17 cellular contexts compared by ENCODE assay signal in the genomic region with DNA sequence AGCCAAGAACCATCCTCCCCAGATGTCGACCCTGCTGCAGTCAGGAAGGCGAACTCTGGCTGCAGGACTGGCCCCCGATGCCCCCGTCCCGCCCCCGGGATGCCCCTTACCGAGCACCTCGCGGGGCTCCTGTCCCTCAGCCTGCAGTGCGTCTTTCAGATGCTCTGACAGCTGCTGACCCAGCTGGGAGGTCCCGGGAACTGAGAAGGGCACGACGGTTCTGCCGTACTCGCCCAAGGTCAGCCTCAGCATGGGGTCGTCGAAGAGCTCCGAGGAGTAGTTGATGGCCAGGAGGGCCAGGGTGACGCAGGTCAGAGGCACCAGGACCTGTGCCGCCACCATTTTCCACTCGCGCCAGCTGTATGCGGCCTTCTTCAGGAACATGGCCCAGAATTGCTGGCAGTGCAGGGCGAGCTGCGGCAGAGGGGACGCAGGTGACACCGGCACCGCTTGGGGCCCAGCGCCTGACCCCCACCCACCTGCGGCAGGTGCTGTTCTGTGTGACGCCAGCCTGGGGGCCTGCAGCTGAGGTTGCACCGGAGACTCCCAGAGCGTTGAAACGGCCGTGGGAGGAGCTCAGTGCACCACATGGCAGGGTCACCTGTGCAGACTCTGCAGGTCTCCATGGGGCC. TPM values are rescaled to one million over a fixed set of nuclear protein-coding genes. Genes with fewer than 3 reads are reported as not detected.
DNase-seq lines count a peak whose midpoint lies in the region; ATAC-seq, FAIRE-seq and TF ChIP-seq lines count a peak whose summit lies in the region.
"Had no signal": no experiment of that assay in that cellular context is flagged by ENCODE, and none has a peak within 500 bp of the region (broad histone marks: within the 10 kb centered on the region; RNA-seq: fewer than 3 reads in every experiment).

No MANE protein-coding gene starts in this region.

- peaks cover 0 to 10% of the 10 kb centered on the region in 2 donors for H3K36me3 Mint-ChIP-seq in stimulated activated naive B cell treated with anti-CD40 and anti-IgM and Interleukin-4, amounts not matched to agents 10 μg/mL and 1 μg/mL and 100 μg/mL, for 72 hours
- H3K36me3 Mint-ChIP-seq: CD14-positive monocyte had no signal

- no peak for TF ChIP-seq CTCF in WERI-Rb-1 (IDR thresholded peaks at IDR 0.05; ENCODE audit: low read depth, low read length)
- TF ChIP-seq CTCF in kidney (IDR thresholded peaks at IDR 0.05; ENCODE audit: borderline replicate concordance, extremely low read depth, insufficient read depth) = no peak
- TF ChIP-seq CTCF in foreskin keratinocyte (conservative IDR thresholded peaks at IDR 0.05) = no peak

- peaks cover 0 to 10% of the 10 kb centered on the region in 2 donors for H3K27me3 Mint-ChIP-seq in stimulated activated naive B cell treated with anti-CD40 and anti-IgM and Interleukin-4, amounts not matched to agents 10 μg/mL and 1 μg/mL and 100 μg/mL, for 72 hours
- H3K27me3 Mint-ChIP-seq: CD4-positive, alpha-beta memory T cell had no signal

- H3K36me3 ChIP-seq in H7 (replicated peaks; ENCODE audit: control insufficient read depth, insufficient read depth, low read length) (no peaks in the 10 kb centered on the region), WERI-Rb-1 (peaks cover 64% of the 10 kb centered on the region), kidney (ENCODE audit: control insufficient read depth in 1 of 2, insufficient read depth in 2 of 2, low read length in 2 of 2) (no peaks in the 10 kb centered on the region)

- no peak overlapping the region for H3K9ac ChIP-seq in kidney (ENCODE audit: low read length in 2 of 2)
- H3K9ac ChIP-seq: KMS-11 had no signal

- peak overlapping the region; percentile 81 for H3K27ac ChIP-seq in WERI-Rb-1
- H3K27ac ChIP-seq in kidney (ENCODE audit: low read depth in 2 of 2, low read length in 2 of 2) = no peak overlapping the region
- no peak overlapping the region for H3K27ac ChIP-seq in foreskin keratinocyte
- H3K27ac ChIP-seq: KMS-11 had no signal

- FAIRE-seq in kidney (lab: Jason Lieb, UNC) = no peak
- FAIRE-seq: A204.1 had no signal

- H3K27ac Mint-ChIP-seq in stimulated activated naive B cell treated with anti-CD40 and anti-IgM and Interleukin-4, amounts not matched to agents 10 μg/mL and 1 μg/mL and 100 μg/mL, for 72 hours = peak overlapping the region; percentile 69
- H3K27ac Mint-ChIP-seq: CD4-positive, alpha-beta memory T cell; GM23338 had no signal

- H3K27me3 ChIP-seq in H7 (ENCODE audit: control insufficient read depth, insufficient read depth, low read length) (no peaks in the 10 kb centered on the region), WERI-Rb-1 (ENCODE audit: insufficient read depth, low read depth, severe bottlenecking) (no peaks in the 10 kb centered on the region), foreskin keratinocyte (peaks cover 2% of the 10 kb centered on the region)
- H3K27me3 ChIP-seq: BE2C had no signal

- H3K9me3 ChIP-seq in WERI-Rb-1 (ENCODE audit: severe bottlenecking) (peaks cover 5% of the 10 kb centered on the region), kidney (ENCODE audit: control insufficient read depth in 1 of 2, low read length in 2 of 2) (no peaks in the 10 kb centered on the region)
- H3K9me3 ChIP-seq: BE2C, HAP-1 had no signal

- intact Hi-C loops in kidney (cut with DNase I) = no loop called here

- H3K9me3 Mint-ChIP-seq in stimulated activated naive B cell treated with anti-CD40 and anti-IgM and Interleukin-4, amounts not matched to agents 10 μg/mL and 1 μg/mL and 100 μg/mL, for 72 hours = no peaks in the 10 kb centered on the region
- H3K9me3 Mint-ChIP-seq: CD14-positive monocyte; CD4-positive, alpha-beta memory T cell; GM23338 had no signal

- DNase-seq in H7 (peak; percentile 52), WERI-Rb-1 (no peak), kidney (peak; percentile 61), NCI-H2107 (lab: John Stamatoyannopoulos, UW) (no peak), foreskin keratinocyte (no peak)
- no peak for DNase-seq in stimulated activated naive B cell treated with anti-CD40 and anti-IgM and Interleukin-4, amounts not matched to agents 10 μg/mL and 1 μg/mL and 100 μg/mL, for 72 hours
- DNase-seq: ACHN; BE2C; CD4-positive, alpha-beta memory T cell; DMS153; DMS79 treated with DMSO at 0.1 percent for 48 hours had no signal

- no peak overlapping the region for H3K4me3 Mint-ChIP-seq in stimulated activated naive B cell treated with anti-CD40 and anti-IgM and Interleukin-4, amounts not matched to agents 10 μg/mL and 1 μg/mL and 100 μg/mL, for 72 hours
- H3K4me3 Mint-ChIP-seq: CD14-positive monocyte; CD4-positive, alpha-beta memory T cell; GM23338 had no signal

- H3K4me1 Mint-ChIP-seq in stimulated activated naive B cell treated with anti-CD40 and anti-IgM and Interleukin-4, amounts not matched to agents 10 μg/mL and 1 μg/mL and 100 μg/mL, for 72 hours = no peaks in the 10 kb centered on the region
- H3K4me1 Mint-ChIP-seq: CD14-positive monocyte; CD4-positive, alpha-beta memory T cell; GM23338 had no signal

- no peak for ATAC-seq in stimulated activated naive B cell treated with anti-CD40 and anti-IgM and Interleukin-4, amounts not matched to agents 10 μg/mL and 1 μg/mL and 100 μg/mL, for 72 hours (replicated peaks)
- ATAC-seq in GM21367 (IDR thresholded peaks at IDR 0.05; ENCODE audit: unreplicated experiment) (no peak), foreskin keratinocyte (no peak)
- ATAC-seq: GM23338 had no signal

- no peak overlapping the region for H3K4me3 ChIP-seq in H7 (ENCODE audit: insufficient read depth, low read depth, low read length)
- no peak overlapping the region for H3K4me3 ChIP-seq in WERI-Rb-1 (ENCODE audit: low read depth, low read length)
- H3K4me3 ChIP-seq in kidney (ENCODE audit: low read length in 2 of 2) = no peak overlapping the region
- H3K4me3 ChIP-seq: GM23338, HAP-1 had no signal

- H3K4me1 ChIP-seq in kidney (ENCODE audit: control insufficient read depth in 1 of 2, insufficient read depth in 1 of 2, low read depth in 1 of 2, low read length in 2 of 2) (no peaks in the 10 kb centered on the region), foreskin keratinocyte (no peaks in the 10 kb centered on the region)
- H3K4me1 ChIP-seq: BE2C, HAP-1 had no signal

RNA-seq across cellular contexts. Expression of gene RNPS1, which starts 20.1 kb away (rescaled TPM):
- 282 and 306 TPM in 2 replicates for total RNA-seq in H7 (2014; rRNA removed; shearing (Covaris generic))
- 134 TPM for total RNA-seq in kidney
- 102 TPM for polyA plus RNA-seq in kidney (ENCODE audit: insufficient read depth, low read depth, low replicate concordance)
- 159 and 169 TPM in 2 replicates for total RNA-seq in foreskin keratinocyte
- polyA plus RNA-seq in foreskin keratinocyte = 152 and 182 TPM in 2 replicates

RNA-seq across cellular contexts. Expression of gene ECI1, which starts 36.6 kb away (rescaled TPM):
- 115 and 122 TPM in 2 replicates for total RNA-seq in H7 (2014; rRNA removed; shearing (Covaris generic))
- total RNA-seq in kidney = 98.1 TPM
- polyA plus RNA-seq in kidney (ENCODE audit: insufficient read depth, low read depth, low replicate concordance) = 233 TPM
- 33.5 and 35.6 TPM in 2 replicates for total RNA-seq in foreskin keratinocyte
- polyA plus RNA-seq in foreskin keratinocyte = 68.3 and 82.5 TPM in 2 replicates

RNA-seq across cellular contexts. Expression of gene DNASE1L2, which starts 51.8 kb away (rescaled TPM):
- total RNA-seq in H7 (2014; rRNA removed; shearing (Covaris generic)) = 0.48 and 0.69 TPM in 2 replicates
- total RNA-seq in kidney (0.88 TPM), foreskin keratinocyte (0.41 and 0.53 TPM in 2 replicates)
- polyA plus RNA-seq in kidney (ENCODE audit: insufficient read depth, low read depth, low replicate concordance) (0.88 TPM), foreskin keratinocyte (0.46 and 0.47 TPM in 2 replicates)
- total RNA-seq: GM23338 had no signal
- polyA plus RNA-seq: CD14-positive monocyte; CD4-positive, alpha-beta memory T cell had no signal

RNA-seq across cellular contexts. Expression of gene ABCA3, which starts 52.5 kb away (rescaled TPM):
- 6.2 and 6.6 TPM in 2 replicates for total RNA-seq in H7 (2014; rRNA removed; shearing (Covaris generic))
- total RNA-seq in kidney (35.5 TPM), foreskin keratinocyte (0.04 and 0.24 TPM in 2 replicates)
- polyA plus RNA-seq in kidney (ENCODE audit: insufficient read depth, low read depth, low replicate concordance) (5.5 TPM), foreskin keratinocyte (0.08 and 0.16 TPM in 2 replicates)

Comparison
In these comparisons a context has a peak if more than half of its experiments do, and no peak if none do; other contexts are left out.
1. DNase-seq: peak in H7 (single experiment) and kidney (single experiment); none in WERI-Rb-1 (single experiment), stimulated activated naive B cell treated with anti-CD40 and anti-IgM and Interleukin-4, amounts not matched to agents 10 μg/mL and 1 μg/mL and 100 μg/mL, for 72 hours (single experiment), NCI-H2107 (single experiment) and foreskin keratinocyte (0 of 2).